Comparison of ENCODE assay signal across 8 cellular contexts in genomic region chr11:122633219-122633829, GRCh38. TPM values are rescaled to one million over a fixed set of nuclear protein-coding genes. Genes with fewer than 3 reads are reported as not detected.
A peak's percentile ranks its signal among the peaks of the same experiment; 100 is the strongest.
DNase-seq lines count a peak whose midpoint lies in the region; ATAC-seq and TF ChIP-seq lines count a peak whose summit lies in the region.

No MANE protein-coding gene starts in this region.

- no peaks in the 10 kb centered on the region for H3K27me3 ChIP-seq in AG04450 (ENCODE audit: control insufficient read depth, insufficient read depth, low read length)

- in situ Hi-C loops in GM13976 (cut with MboI; ENCODE audit: low sequenced_read_pairs, unreplicated experiment) = loop anchor here (10.0 kb wide), 1 partner anchor 121 kb away; no protein-coding TSS in a partner anchor

- no peak overlapping the region for H3K27ac ChIP-seq in AG04450 (ENCODE audit: low read depth, low read length)

- H3K4me3 ChIP-seq in AG04450 (ENCODE audit: low read depth, low read length) = no peak overlapping the region

- H3K9me3 ChIP-seq in AG04450 (ENCODE audit: control insufficient read depth, insufficient read depth, low read length) = no peaks in the 10 kb centered on the region

- ATAC-seq in GM21526 (IDR thresholded peaks at IDR 0.05; ENCODE audit: low FRiP score, unreplicated experiment) = no peak

- peaks cover 9 to 13% of the 10 kb centered on the region in 2 donors for H3K4me1 Mint-ChIP-seq in immature natural killer cell
- peaks cover 17% of the 10 kb centered on the region for H3K4me1 Mint-ChIP-seq in type B pancreatic cell (ENCODE audit: unreplicated experiment)

- H3K9me3 Mint-ChIP-seq in immature natural killer cell (no peaks in the 10 kb centered on the region), type B pancreatic cell (no peaks in the 10 kb centered on the region)

- POLR2A ChIA-PET in AG04450 (lab: Yijun Ruan, JAX) = interaction anchor here (0.7 kb wide), 1 partner anchor 159 kb away, joined by 3 read pairs; no protein-coding TSS in a partner anchor

- no peak overlapping the region for H3K4me3 Mint-ChIP-seq in immature natural killer cell
- no peak overlapping the region for H3K4me3 Mint-ChIP-seq in type B pancreatic cell

- no peak for DNase-seq in AG04450 (ENCODE audit: low read depth, low spot score)
- DNase-seq in GM13976 (ENCODE audit: low spot score) = peak; percentile 68
- DNase-seq in NCI-H2196 (lab: John Stamatoyannopoulos, UW; ENCODE audit: unreplicated experiment) = peak; percentile 30
- peak; percentile 75 for DNase-seq in astrocyte of the hippocampus (ENCODE audit: low read depth, low spot score)
- peak; percentile 22 to 39 (median 31) for DNase-seq in immature natural killer cell
- DNase-seq in type B pancreatic cell (ENCODE audit: extremely low spot score, unreplicated experiment) = no peak
- DNase-seq in activated T-cell treated with anti-CD3 and anti-CD28 coated beads, Interleukin-2, amount 50 U/mL, for 48 hours = no peak

- CTCF ChIA-PET in AG04450 (lab: Charles Lee) = interaction anchor here (0.6 to 15.7 kb wide), 23 partner anchors 14 to 421 kb away, joined by 3 to 503 read pairs (median 4); partner anchors contain the start of gene UBASH3B

- H3K36me3 Mint-ChIP-seq in immature natural killer cell (no peaks in the 10 kb centered on the region), type B pancreatic cell (no peaks in the 10 kb centered on the region)

- no peak overlapping the region for H3K27ac Mint-ChIP-seq in immature natural killer cell
- H3K27ac Mint-ChIP-seq in type B pancreatic cell = no peak overlapping the region

- peak; percentile 67 for TF ChIP-seq CTCF in AG04450 (IDR thresholded peaks at IDR 0.05; ENCODE audit: low read depth, low read length)
- peak; percentile 45 for TF ChIP-seq CTCF in GM13976 (IDR thresholded peaks at IDR 0.05; ENCODE audit: borderline replicate concordance, control extremely low read depth, extremely low read depth, insufficient read depth, missing control alignments)
- peak; percentile 73 for TF ChIP-seq CTCF in type B pancreatic cell (conservative IDR thresholded peaks at IDR 0.05)

- peaks cover 0 to 1% (median 0%) of the 10 kb centered on the region in 3 donors for H3K27me3 Mint-ChIP-seq in immature natural killer cell (ENCODE audit: low read depth in 3 of 3)
- peaks cover 3% of the 10 kb centered on the region for H3K27me3 Mint-ChIP-seq in type B pancreatic cell

RNA-seq across cellular contexts. Expression of gene UBASH3B, which starts 22.2 kb away (rescaled TPM):
- polyA plus RNA-seq in AG04450 (2011; rRNA removed) (19.1 and 25.0 TPM in 2 replicates), immature natural killer cell (10 to 100 TPM in 1 of 3 donors, 1 to 10 TPM in 2; 7.5 to 17.5 (median 9.6) TPM)
- polyA minus RNA-seq in AG04450 (2011; rRNA and poly(A)+ RNA removed) = 93.1 and 124 TPM in 2 replicates
- total RNA-seq in type B pancreatic cell (ENCODE audit: low replicate concordance) = 8.6 and 8.9 TPM in 2 replicates

Comparison
In these comparisons a context has a peak if more than half of its experiments do, and no peak if none do; other contexts are left out.
1. DNase-seq: peak in GM13976 (single experiment), NCI-H2196 (single experiment), astrocyte of the hippocampus (single experiment) and immature natural killer cell (3 of 3); none in AG04450 (single experiment), type B pancreatic cell (single experiment) and activated T-cell treated with anti-CD3 and anti-CD28 coated beads, Interleukin-2, amount 50 U/mL, for 48 hours (0 of 2).
2. Peak in every context shown above with its lines, with median percentiles within 50 percentile points of each other: CTCF ChIP-seq.